14 cellular contexts compared by ENCODE assay signal in genomic region chr4:39259571-39260330, GRCh38.
A peak's percentile ranks its signal among the peaks of the same experiment; 100 is the strongest.
DNase-seq lines count a peak whose midpoint lies in the region; ATAC-seq and TF ChIP-seq lines count a peak whose summit lies in the region.
"Had no signal": no experiment of that assay in that cellular context is flagged by ENCODE, and none has a peak within 500 bp of the region (broad histone marks: within the 10 kb centered on the region; RNA-seq: fewer than 3 reads in every experiment).

No MANE protein-coding gene starts in this region.

- TF ChIP-seq POLR2A in GM18505 (IDR thresholded peaks at IDR 0.05; ENCODE audit: borderline replicate concordance, extremely low read depth, insufficient read depth, insufficient read length) = no peak

- ATAC-seq in GM21367 (IDR thresholded peaks at IDR 0.05; ENCODE audit: unreplicated experiment) = no peak
- no peak for ATAC-seq in GM18505 (IDR thresholded peaks at IDR 0.05; ENCODE audit: unreplicated experiment)
- ATAC-seq: activated CD4-positive, CD25-positive, alpha-beta regulatory T cell treated with anti-CD3 and anti-CD28 coated beads, Interleukin-2, amount 50 U/mL, for 24 hours; naive thymus-derived CD4-positive, alpha-beta T cell; stimulated activated memory B cell treated with anti-CD40 and anti-IgM and Interleukin-4, amounts not matched to agents 10 μg/mL and 1 μg/mL and 100 μg/mL, for 72 hours had no signal

- DNase-seq in HCEC 1CT = peak; percentile 27
- DNase-seq in astrocyte of the hippocampus (ENCODE audit: low read depth, low spot score) = peak; percentile 59
- DNase-seq in hepatic stellate cell (ENCODE audit: low spot score) = peak; percentile 19
- no peak for DNase-seq in cerebellar nuclear complex (lab: John Stamatoyannopoulos, UW)
- no peak for DNase-seq in NAMALWA (ENCODE audit: low spot score)
- DNase-seq: activated gamma-delta T cell; anterior cingulate cortex; naive thymus-derived CD4-positive, alpha-beta T cell; NCI-H187 treated with DMSO at 0.1 percent for 48 hours; NCI-H510A treated with DMSO at 0.1 percent for 48 hours had no signal

Comparison
In these comparisons a context has a peak if more than half of its experiments do, and no peak if none do; other contexts are left out.
1. DNase-seq: peak in HCEC 1CT (single experiment), astrocyte of the hippocampus (single experiment) and hepatic stellate cell (single experiment); none in cerebellar nuclear complex (0 of 2) and NAMALWA (single experiment).